9 cellular contexts compared by ENCODE assay signal in the genomic region with DNA sequence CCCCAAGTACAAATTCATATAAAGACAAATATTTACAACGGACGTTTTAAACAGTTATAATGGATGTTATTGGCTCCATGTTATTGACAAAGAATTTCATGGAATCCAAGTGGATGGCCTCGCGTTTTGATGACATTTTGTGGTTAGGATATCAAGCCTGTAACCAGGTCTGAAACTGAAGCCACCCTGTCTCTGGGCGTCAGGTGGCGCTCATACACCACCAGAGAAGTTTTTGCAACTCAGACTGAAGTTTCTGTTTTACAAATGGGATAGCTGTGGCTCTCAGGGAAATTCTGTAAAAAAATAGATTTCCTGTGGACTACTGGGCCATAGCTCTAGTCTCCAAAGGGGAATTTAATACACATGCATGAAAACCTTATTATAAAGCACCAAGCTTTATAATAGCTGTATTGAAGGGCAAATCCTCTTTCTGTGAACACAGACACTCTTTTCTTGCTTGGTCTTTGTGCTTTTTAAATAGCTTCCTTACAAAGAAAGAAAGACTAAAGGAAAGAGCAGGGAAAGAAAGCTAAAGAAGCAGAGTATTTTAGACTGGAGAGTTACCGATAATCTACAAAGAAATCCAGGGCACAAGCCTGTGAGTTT.
DNase-seq lines count a peak whose midpoint lies in the region; ATAC-seq, FAIRE-seq and TF ChIP-seq lines count a peak whose summit lies in the region.
"Had no signal": no experiment of that assay in that cellular context is flagged by ENCODE, and none has a peak within 500 bp of the region (broad histone marks: within the 10 kb centered on the region; RNA-seq: fewer than 3 reads in every experiment).

No MANE protein-coding gene starts in this region.

- CTCF ChIA-PET in endothelial cell of umbilical vein (lab: Charles Lee), result interaction anchor here (0.6 to 2.8 kb wide), 33 partner anchors 8 to 1337 kb away, joined by 3 to 79 read pairs (median 4); no protein-coding TSS in a partner anchor

- H2AFZ ChIP-seq in endothelial cell of umbilical vein (ENCODE audit: low read depth, low read length), result no peak overlapping the region

- peak; percentile 79 for ATAC-seq in GM21528 (IDR thresholded peaks at IDR 0.05; ENCODE audit: low FRiP score, unreplicated experiment)

- H3K4me1 ChIP-seq in endothelial cell of umbilical vein (ENCODE audit: control insufficient read depth, extremely low read depth, insufficient read depth, low read length), result no peaks in the 10 kb centered on the region

- 12 to 18% methylated on average over 7 of the region's 7 CpGs for WGBS in lower leg skin, 2 donors

- TF ChIP-seq POLR2A in endothelial cell of umbilical vein (IDR thresholded peaks at IDR 0.05; ENCODE audit: low read depth, low read length) (no peak), lower leg skin (IDR thresholded peaks at IDR 0.05) (no peak)

- H3K4me1 Mint-ChIP-seq in nephron, result peaks cover 10% of the 10 kb centered on the region

- no peaks in the 10 kb centered on the region for H4K20me1 ChIP-seq in endothelial cell of umbilical vein (replicated peaks; ENCODE audit: control insufficient read depth, extremely low read depth, insufficient read depth, low read length)

- H3K27ac ChIP-seq in endothelial cell of umbilical vein (ENCODE audit: insufficient read depth, low read depth, low read length), result no peak overlapping the region

- FAIRE-seq in endothelial cell of umbilical vein (lab: Jason Lieb, UNC), result peak; percentile 73
- FAIRE-seq: frontal cortex had no signal

- no peak overlapping the region for H3K4me2 ChIP-seq in endothelial cell of umbilical vein (ENCODE audit: insufficient read depth, low read length)

- no peaks in the 10 kb centered on the region for H3K9me1 ChIP-seq in endothelial cell of umbilical vein (replicated peaks; ENCODE audit: control insufficient read depth, extremely low read depth, insufficient read depth, low read length)

- POLR2A ChIA-PET in endothelial cell of umbilical vein (lab: Charles Lee), result no interaction called here

- peaks cover 3 to 5% of the 10 kb centered on the region in 2 experiments for H3K27me3 ChIP-seq in endothelial cell of umbilical vein (ENCODE audit: control insufficient read depth in 2 of 2, insufficient read depth in 2 of 2, low read length in 2 of 2)

- no peaks in the 10 kb centered on the region for H3K9me3 ChIP-seq in endothelial cell of umbilical vein (replicated peaks; ENCODE audit: control insufficient read depth, insufficient read depth, low read length)

- H3K36me3 ChIP-seq in endothelial cell of umbilical vein (ENCODE audit: control insufficient read depth in 2 of 2, extremely low read depth in 1 of 2, insufficient read depth in 2 of 2, low read length in 2 of 2), result no peaks in the 10 kb centered on the region

- peaks cover 8% of the 10 kb centered on the region for H3K27me3 Mint-ChIP-seq in nephron (ENCODE audit: low read depth)

- H3K9me3 Mint-ChIP-seq in nephron, result no peaks in the 10 kb centered on the region

- no peak overlapping the region for H3K4me3 Mint-ChIP-seq in nephron

- intact Hi-C loops in endothelial cell of umbilical vein (cut with micrococcal nuclease) (loop anchor here (1.0 kb wide), 3 partner anchors 203 to 539 kb away; no protein-coding TSS in a partner anchor), lower leg skin (cut with DNase I; ENCODE audit: low total_unique reads) (loop anchor here (10.0 kb wide), 1 partner anchor 230 kb away; no protein-coding TSS in a partner anchor)

- no peak overlapping the region for H3K9ac ChIP-seq in endothelial cell of umbilical vein (replicated peaks; ENCODE audit: extremely low read depth, insufficient read depth, low read length)

- peak; percentile 14 to 22 for DNase-seq in NCI-H2081 (lab: John Stamatoyannopoulos, UW)
- DNase-seq in NCI-H2081 treated with DMSO at 0.1 percent for 48 hours (lab: John Stamatoyannopoulos, UW), result no peak
- peak; percentile 17 for DNase-seq in HuH-7.5 (ENCODE audit: low spot score)
- peak; percentile 6 for DNase-seq in T1000 (lab: John Stamatoyannopoulos, UW)
- DNase-seq in endothelial cell of umbilical vein (ENCODE audit: low read depth, low spot score), result peak; percentile 66
- DNase-seq in lower leg skin (ENCODE audit: low spot score in 2 of 2), result no peak

- no peaks in the 10 kb centered on the region for H3K36me3 Mint-ChIP-seq in nephron (ENCODE audit: low read depth)

- dilution Hi-C loops in endothelial cell of umbilical vein (cut with MboI; ENCODE audit: extremely low pct_ligation_motif_present, low sequenced_read_pairs), result no loop called here

- no peaks in the 10 kb centered on the region for H3K79me2 ChIP-seq in endothelial cell of umbilical vein (ENCODE audit: control insufficient read depth, insufficient read depth, low read length)

- BruUV-seq in endothelial cell of umbilical vein (replicated peaks; lab: Mats Ljungman, UMichigan), result no TSS peak

- peak overlapping the region; percentile 42 to 53 (median 49) for H3K27ac Mint-ChIP-seq in nephron

- TF ChIP-seq CTCF in endothelial cell of umbilical vein (IDR thresholded peaks at IDR 0.05; ENCODE audit: extremely low read depth in 1 of 2, insufficient read depth in 1 of 2, low read depth in 1 of 2, low read length in 2 of 2), result peak; percentile 59 to 71
- TF ChIP-seq CTCF in nephron (IDR thresholded peaks at IDR 0.05; ENCODE audit: unreplicated experiment in 3 of 3), result peak; percentile 80 to 90 (median 87)
- TF ChIP-seq CTCF in lower leg skin (IDR thresholded peaks at IDR 0.05), result no peak

- H3K4me3 ChIP-seq in endothelial cell of umbilical vein (replicated peaks in 1 of 3; ENCODE audit: insufficient read depth in 1 of 3, low read depth in 1 of 3, low read length in 3 of 3), result no peak overlapping the region
- no peak overlapping the region for H3K4me3 ChIP-seq in lower leg skin (ENCODE audit: low read depth, poor library complexity, severe bottlenecking)

TF ChIP-seq in endothelial cell of umbilical vein, 7 proteins besides CTCF, POLR2A, EP300 and RAD21:
- no peak for TF ChIP-seq MYC (IDR thresholded peaks at IDR 0.05; ENCODE audit: low read depth, low read length)
- no peak for TF ChIP-seq JUN (IDR thresholded peaks at IDR 0.05; ENCODE audit: borderline replicate concordance, insufficient read depth, insufficient read length, low read depth)
- TF ChIP-seq GATA2 (IDR thresholded peaks at IDR 0.05; ENCODE audit: insufficient read depth, insufficient read length, low read depth, low read length), result no peak
- no peak for TF ChIP-seq POLR2AphosphoS5 (IDR thresholded peaks at IDR 0.05; ENCODE audit: insufficient read depth, low read depth, low read length)
- TF ChIP-seq FOS (IDR thresholded peaks at IDR 0.05; ENCODE audit: borderline replicate concordance, insufficient read depth, low read length), result no peak
- no peak for TF ChIP-seq MAX (IDR thresholded peaks at IDR 0.05; ENCODE audit: insufficient read depth, insufficient read length)
- no peak for TF ChIP-seq EZH2 (IDR thresholded peaks at IDR 0.05; ENCODE audit: borderline replicate concordance, low read depth, low read length, severe bottlenecking)

Comparison
In these comparisons a context has a peak if more than half of its experiments do, and no peak if none do; other contexts are left out.
1. DNase-seq: peak in NCI-H2081 (2 of 2), HuH-7.5 (single experiment), T1000 (single experiment) and endothelial cell of umbilical vein (single experiment); none in NCI-H2081 treated with DMSO at 0.1 percent for 48 hours (single experiment) and lower leg skin (0 of 2).
2. CTCF ChIP-seq: peak in endothelial cell of umbilical vein (2 of 2) and nephron (3 of 3); none in lower leg skin (0 of 3).